Comparison of ENCODE assay signal across 9 cellular contexts in the genomic region with DNA sequence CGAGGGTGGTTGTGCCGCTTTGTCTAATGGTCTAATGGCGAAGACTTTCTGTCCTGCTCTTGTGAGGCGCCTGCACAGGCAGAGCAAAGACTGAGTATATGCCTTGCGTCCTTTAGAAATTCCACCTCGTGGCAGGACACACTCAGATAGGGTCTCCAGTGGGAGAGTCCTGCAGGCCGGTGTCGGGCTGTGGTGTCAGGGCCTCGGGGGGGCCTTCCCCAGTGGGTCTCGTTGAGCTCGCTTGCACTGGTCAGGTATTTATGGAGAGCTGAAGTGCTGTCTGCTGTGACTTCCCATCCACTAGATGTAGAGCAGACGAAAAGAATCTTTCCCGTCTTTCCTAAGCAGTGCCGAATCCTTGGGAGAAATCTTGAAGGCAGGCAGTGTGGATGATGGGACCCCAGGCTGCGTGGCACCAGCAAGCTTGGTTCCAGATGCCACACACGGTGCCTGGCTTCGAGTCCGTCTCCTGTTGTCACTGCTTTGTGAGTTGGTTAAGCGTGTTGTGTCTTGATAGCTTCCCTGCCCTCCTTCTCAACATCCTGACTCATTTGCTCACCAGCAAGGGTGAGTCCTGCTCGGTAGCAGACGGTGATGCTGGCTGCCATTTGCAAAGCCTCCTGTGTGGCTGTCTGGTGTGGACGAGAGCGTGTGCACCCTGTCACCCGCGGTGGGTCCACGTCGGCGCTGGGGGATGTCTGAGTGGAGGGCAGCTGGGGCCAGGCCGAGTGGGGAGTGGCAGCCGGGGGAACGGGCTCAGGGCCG. TPM values are rescaled to one million over a fixed set of nuclear protein-coding genes. Genes with fewer than 3 reads are reported as not detected.
DNase-seq lines count a peak whose midpoint lies in the region; ATAC-seq lines count a peak whose summit lies in the region.
"Had no signal": no experiment of that assay in that cellular context is flagged by ENCODE, and none has a peak within 500 bp of the region (broad histone marks: within the 10 kb centered on the region; RNA-seq: fewer than 3 reads in every experiment).

No MANE protein-coding gene starts in this region.

- no peaks in the 10 kb centered on the region for H3K27me3 ChIP-seq in duodenal mucosa (ENCODE audit: control insufficient read depth in 1 of 2, insufficient read depth in 2 of 2, low read length in 2 of 2)
- H3K27me3 ChIP-seq in thymus (ENCODE audit: control insufficient read depth, insufficient read depth), result no peaks in the 10 kb centered on the region

- peaks cover 40% of the 10 kb centered on the region for H3K36me3 Mint-ChIP-seq in activated CD4-positive, alpha-beta T cell treated with anti-CD3 and anti-CD28 coated beads for 36 hours (ENCODE audit: low read depth)
- H3K36me3 Mint-ChIP-seq in memory B cell, result peaks cover 24% of the 10 kb centered on the region

- H3K27ac ChIP-seq in duodenal mucosa (ENCODE audit: low read depth, low read length) (peak overlapping the region; percentile 17), thymus (ENCODE audit: low read depth) (no peak overlapping the region)

- H3K9me3 ChIP-seq in duodenal mucosa (ENCODE audit: control insufficient read depth in 1 of 2, low read length in 2 of 2) (no peaks in the 10 kb centered on the region), thymus (ENCODE audit: control insufficient read depth) (no peaks in the 10 kb centered on the region)

- peaks cover 57% of the 10 kb centered on the region for H3K4me1 Mint-ChIP-seq in activated CD4-positive, alpha-beta T cell treated with anti-CD3 and anti-CD28 coated beads for 36 hours
- peaks cover 40% of the 10 kb centered on the region for H3K4me1 Mint-ChIP-seq in memory B cell

- H3K9ac ChIP-seq in duodenal mucosa (ENCODE audit: low read depth in 1 of 2, low read length in 2 of 2), result no peak overlapping the region

- intact Hi-C loops in activated CD4-positive, alpha-beta T cell treated with anti-CD3 and anti-CD28 coated beads for 36 hours (cut with DNase I, micrococcal nuclease), result loop anchor here in 1 of 2 experiments (2.0 kb wide), 1 partner anchor 21 kb away; no protein-coding TSS in a partner anchor

- H3K27ac Mint-ChIP-seq in activated CD4-positive, alpha-beta T cell treated with anti-CD3 and anti-CD28 coated beads for 36 hours, result peak overlapping the region; percentile 78
- no peak overlapping the region for H3K27ac Mint-ChIP-seq in memory B cell

- no peaks in the 10 kb centered on the region for H3K27me3 Mint-ChIP-seq in activated CD4-positive, alpha-beta T cell treated with anti-CD3 and anti-CD28 coated beads for 36 hours
- no peaks in the 10 kb centered on the region for H3K27me3 Mint-ChIP-seq in memory B cell

- POLR2A ChIA-PET in activated CD4-positive, alpha-beta T cell treated with anti-CD3 and anti-CD28 coated beads for 36 hours (lab: Charles Lee), result interaction anchor here (0.7 kb wide), 1 partner anchor 259 kb away, joined by 3 read pairs; no protein-coding TSS in a partner anchor

- ATAC-seq in activated CD4-positive, alpha-beta T cell treated with anti-CD3 and anti-CD28 coated beads for 36 hours, result peak; percentile 53
- ATAC-seq in memory B cell (ENCODE audit: low read depth), result no peak
- ATAC-seq in activated CD4-positive, CD25-positive, alpha-beta regulatory T cell treated with anti-CD3 and anti-CD28 coated beads, Interleukin-2, amount 50 U/mL, for 24 hours, result no peak
- ATAC-seq: PC-3 had no signal

- no peaks in the 10 kb centered on the region for H3K9me3 Mint-ChIP-seq in activated CD4-positive, alpha-beta T cell treated with anti-CD3 and anti-CD28 coated beads for 36 hours (ENCODE audit: low read depth)
- H3K9me3 Mint-ChIP-seq in memory B cell, result peaks cover 1% of the 10 kb centered on the region

- H3K4me3 Mint-ChIP-seq in activated CD4-positive, alpha-beta T cell treated with anti-CD3 and anti-CD28 coated beads for 36 hours, result peak overlapping the region; percentile 64
- H3K4me3 Mint-ChIP-seq in memory B cell, result peak overlapping the region; percentile 3

- CTCF ChIA-PET in activated CD4-positive, alpha-beta T cell treated with anti-CD3 and anti-CD28 coated beads for 36 hours (lab: Charles Lee), result interaction anchor here (0.6 to 1.2 kb wide), 2 partner anchors 8 to 45 kb away, joined by 3 read pairs; no protein-coding TSS in a partner anchor

- H3K36me3 ChIP-seq in duodenal mucosa (ENCODE audit: control insufficient read depth in 1 of 2, insufficient read depth in 2 of 2, low read length in 2 of 2) (peaks cover 14 to 38% of the 10 kb centered on the region in 2 donors), thymus (ENCODE audit: control insufficient read depth, insufficient read depth) (peaks cover 51% of the 10 kb centered on the region)

- H3K4me1 ChIP-seq in duodenal mucosa (ENCODE audit: control insufficient read depth in 1 of 2, insufficient read depth in 2 of 2, low read length in 2 of 2) (peaks cover 36 to 51% of the 10 kb centered on the region in 2 donors), thymus (ENCODE audit: control insufficient read depth, insufficient read depth, low read length) (peaks cover 12% of the 10 kb centered on the region)

- 93% methylated on average over 32 of the region's 32 CpGs for WGBS in thymus

- peak; percentile 46 for DNase-seq in activated CD4-positive, alpha-beta T cell treated with anti-CD3 and anti-CD28 coated beads for 36 hours
- no peak for DNase-seq in activated CD4-positive, alpha-beta T cell treated with anti-CD3 and anti-CD28 coated beads for 4 hours
- no peak for DNase-seq in memory B cell (ENCODE audit: low spot score in 2 of 2)
- no peak for DNase-seq in D341Med (ENCODE audit: low spot score)
- no peak for DNase-seq in hippocampal formation (lab: John Stamatoyannopoulos, UW)
- DNase-seq: PC-3 had no signal

- H3K4me3 ChIP-seq in duodenal mucosa (ENCODE audit: low read depth in 1 of 2, low read length in 2 of 2) (peak overlapping the region; percentile 51 to 61), thymus (ENCODE audit: low read length) (peak overlapping the region; percentile 25)

RNA-seq across cellular contexts. Expression of gene MAEA, which starts 20.5 kb away (rescaled TPM):
- 10 to 100 TPM; 38.9 to 40.4 TPM for total RNA-seq in activated CD4-positive, alpha-beta T cell treated with anti-CD3 and anti-CD28 coated beads for 36 hours
- 113 TPM for polyA plus RNA-seq in thymus

RNA-seq across cellular contexts. Expression of gene UVSSA, which starts 36.8 kb away (rescaled TPM):
- total RNA-seq in activated CD4-positive, alpha-beta T cell treated with anti-CD3 and anti-CD28 coated beads for 36 hours, result 10 to 100 TPM; 14.8 to 18.1 TPM
- polyA plus RNA-seq in thymus, result 15.4 TPM
